ENCODE assay signal across 2 cellular contexts in genomic region chr17:7956208-7956965, GRCh38.
TF ChIP-seq lines count a peak whose summit lies in the region.

No MANE protein-coding gene starts in this region.

TF ChIP-seq in SK-N-SH, 30 proteins besides CTCF, POLR2A, EP300 and RAD21:
- no peak for TF ChIP-seq FOSL2 (IDR thresholded peaks at IDR 0.05; ENCODE audit: borderline replicate concordance, low read depth)
- peak; percentile 79 for TF ChIP-seq PBX3 (IDR thresholded peaks at IDR 0.05)
- TF ChIP-seq USF2 (IDR thresholded peaks at IDR 0.05; ENCODE audit: borderline replicate concordance, low read depth, low read length), result no peak
- peak; percentile 92 for TF ChIP-seq TCF12 (IDR thresholded peaks at IDR 0.05)
- peak; percentile 18; the same call in 1 of the 2 replicates for TF ChIP-seq JUND (IDR thresholded peaks at IDR 0.05)
- TF ChIP-seq NFIC (IDR thresholded peaks at IDR 0.05; ENCODE audit: borderline replicate concordance), result peak; percentile 70

TF ChIP-seq in endothelial cell of umbilical vein, 7 proteins besides CTCF, POLR2A, EP300 and RAD21:
- TF ChIP-seq JUN (IDR thresholded peaks at IDR 0.05; ENCODE audit: borderline replicate concordance, insufficient read depth, insufficient read length, low read depth) (no peak), GATA2 (IDR thresholded peaks at IDR 0.05; ENCODE audit: insufficient read depth, insufficient read length, low read depth, low read length) (no peak), EZH2 (IDR thresholded peaks at IDR 0.05; ENCODE audit: borderline replicate concordance, low read depth, low read length, severe bottlenecking) (no peak), POLR2AphosphoS5 (IDR thresholded peaks at IDR 0.05; ENCODE audit: insufficient read depth, low read depth, low read length) (no peak), FOS (IDR thresholded peaks at IDR 0.05; ENCODE audit: borderline replicate concordance, insufficient read depth, low read length) (no peak), MAX (IDR thresholded peaks at IDR 0.05; ENCODE audit: insufficient read depth, insufficient read length) (no peak), MYC (IDR thresholded peaks at IDR 0.05; ENCODE audit: low read depth, low read length) (no peak)
